2 cellular contexts compared by ENCODE assay signal in the genomic region with DNA sequence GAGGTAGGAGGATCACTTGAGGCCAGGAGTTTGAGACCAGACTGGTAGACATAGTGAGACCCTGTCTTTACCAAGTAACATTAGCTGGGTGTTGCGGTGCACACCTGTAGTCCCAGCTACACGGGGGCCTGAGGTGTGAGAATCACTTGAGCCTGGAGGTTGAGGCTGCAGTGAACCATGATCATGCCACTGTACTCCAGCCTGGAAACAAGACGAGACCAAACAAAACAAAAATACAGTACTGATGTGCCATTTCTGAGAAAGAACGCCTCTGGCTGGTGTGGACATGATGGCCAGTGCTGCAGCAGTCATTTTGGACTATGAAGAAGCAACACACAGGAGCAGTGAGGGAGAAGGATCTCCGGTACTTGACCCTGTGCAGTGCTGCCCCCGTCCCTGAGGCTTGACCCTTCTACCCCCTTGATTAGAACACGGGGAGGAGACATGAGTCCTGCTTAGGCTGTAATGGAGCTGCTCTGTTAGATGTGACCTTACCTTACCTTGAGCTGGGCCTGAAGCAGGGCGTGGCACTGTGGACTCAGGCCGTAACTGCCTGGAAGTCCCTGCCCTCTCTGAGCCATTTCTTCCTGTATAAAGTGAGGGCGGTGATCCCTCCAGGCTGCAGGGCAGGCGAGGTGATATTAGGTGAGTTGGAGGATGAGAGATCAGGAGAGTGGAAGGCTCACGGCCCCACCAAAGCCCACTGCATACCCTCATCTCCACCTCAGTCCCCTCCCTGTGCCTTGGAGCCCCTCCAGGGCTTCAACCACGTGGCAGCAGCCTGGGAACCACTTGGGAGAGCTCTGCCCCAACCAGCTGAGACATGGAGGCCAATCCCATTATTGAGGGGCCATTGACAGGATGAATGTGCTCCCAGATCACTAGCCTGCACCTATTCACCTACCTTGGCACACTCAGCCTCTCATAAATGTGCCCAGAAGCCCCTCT.
A peak's percentile ranks its signal among the peaks of the same experiment; 100 is the strongest.
TF ChIP-seq lines count a peak whose summit lies in the region.

No MANE protein-coding gene starts in this region.

TF ChIP-seq in HCT116, 20 proteins besides CTCF, POLR2A, EP300 and RAD21:
- TF ChIP-seq SRF (IDR thresholded peaks at IDR 0.05; ENCODE audit: low read depth): no peak
- TF ChIP-seq CBX3 (IDR thresholded peaks at IDR 0.05; ENCODE audit: low read depth): peak; percentile 17; the same call in 1 of the 2 replicates
- TF ChIP-seq SIN3A (IDR thresholded peaks at IDR 0.05; ENCODE audit: low read depth): 0 out of 2 replicates have a peak, but pooled peaks have one; percentile 44
- TF ChIP-seq POLR2AphosphoS5 (IDR thresholded peaks at IDR 0.05; ENCODE audit: low read depth, low read length): peak; percentile 75
- TF ChIP-seq SP1 (IDR thresholded peaks at IDR 0.05; ENCODE audit: low read depth): no peak
- TF ChIP-seq EZH2phosphoT487 (IDR thresholded peaks at IDR 0.05; ENCODE audit: borderline replicate concordance): no peak
- TF ChIP-seq REST (IDR thresholded peaks at IDR 0.05; ENCODE audit: low read depth): no peak
- no peak for TF ChIP-seq ZNF274 (IDR thresholded peaks at IDR 0.05; ENCODE audit: low read depth, low read length)
- TF ChIP-seq, protein P1, sequence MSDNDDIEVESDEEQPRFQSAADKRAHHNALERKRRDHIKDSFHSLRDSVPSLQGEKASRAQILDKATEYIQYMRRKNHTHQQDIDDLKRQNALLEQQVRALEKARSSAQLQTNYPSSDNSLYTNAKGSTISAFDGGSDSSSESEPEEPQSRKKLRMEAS (IDR thresholded peaks at IDR 0.05): peak; percentile 51; the same call in 1 of the 2 replicates
- TF ChIP-seq YY1 (IDR thresholded peaks at IDR 0.05; ENCODE audit: extremely low read depth, insufficient replicate concordance, low read depth, low read length): no peak
- no peak for TF ChIP-seq EGR1 (IDR thresholded peaks at IDR 0.05; ENCODE audit: low read depth)
- TF ChIP-seq ELF1 (IDR thresholded peaks at IDR 0.05; ENCODE audit: borderline replicate concordance, low read depth): no peak; the same call in 1 of the 2 replicates
- TF ChIP-seq CEBPB (IDR thresholded peaks at IDR 0.05; ENCODE audit: low read depth): no peak
- TF ChIP-seq TCF7L2 (IDR thresholded peaks at IDR 0.05; ENCODE audit: borderline replicate concordance, extremely low read depth, insufficient read depth, insufficient read length): no peak
- TF ChIP-seq, protein P2, sequence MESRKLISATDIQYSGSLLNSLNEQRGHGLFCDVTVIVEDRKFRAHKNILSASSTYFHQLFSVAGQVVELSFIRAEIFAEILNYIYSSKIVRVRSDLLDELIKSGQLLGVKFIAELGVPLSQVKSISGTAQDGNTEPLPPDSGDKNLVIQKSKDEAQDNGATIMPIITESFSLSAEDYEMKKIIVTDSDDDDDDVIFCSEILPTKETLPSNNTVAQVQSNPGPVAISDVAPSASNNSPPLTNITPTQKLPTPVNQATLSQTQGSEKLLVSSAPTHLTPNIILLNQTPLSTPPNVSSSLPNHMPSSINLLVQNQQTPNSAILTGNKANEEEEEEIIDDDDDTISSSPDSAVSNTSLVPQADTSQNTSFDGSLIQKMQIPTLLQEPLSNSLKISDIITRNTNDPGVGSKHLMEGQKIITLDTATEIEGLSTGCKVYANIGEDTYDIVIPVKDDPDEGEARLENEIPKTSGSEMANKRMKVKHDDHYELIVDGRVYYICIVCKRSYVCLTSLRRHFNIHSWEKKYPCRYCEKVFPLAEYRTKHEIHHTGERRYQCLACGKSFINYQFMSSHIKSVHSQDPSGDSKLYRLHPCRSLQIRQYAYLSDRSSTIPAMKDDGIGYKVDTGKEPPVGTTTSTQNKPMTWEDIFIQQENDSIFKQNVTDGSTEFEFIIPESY (IDR thresholded peaks at IDR 0.05; ENCODE audit: extremely low read depth, insufficient replicate concordance, low read length): no peak
- no peak for TF ChIP-seq ZFX (IDR thresholded peaks at IDR 0.05)
- TF ChIP-seq FOSL1 (IDR thresholded peaks at IDR 0.05; ENCODE audit: low read depth): no peak

TF ChIP-seq in HepG2, 621 proteins besides CTCF, POLR2A, EP300 and RAD21 (continues in another document):
- TF ChIP-seq NR3C1 (CRISPR knock-in tag; IDR thresholded peaks at IDR 0.05) (no peak), ZNF136 (CRISPR knock-in tag; IDR thresholded peaks at IDR 0.05; ENCODE audit: low read depth) (no peak), SAP130 (CRISPR knock-in tag; IDR thresholded peaks at IDR 0.05; ENCODE audit: low read depth) (0 out of 2 replicates have a peak, but pooled peaks have one; percentile 10), ZC3H4 (CRISPR knock-in tag; IDR thresholded peaks at IDR 0.05; ENCODE audit: borderline replicate concordance) (peak; percentile 76), EED (CRISPR knock-in tag; IDR thresholded peaks at IDR 0.05) (peak; percentile 48; the same call in 1 of the 2 replicates), RXRA (CRISPR knock-in tag; IDR thresholded peaks at IDR 0.05) (peak; percentile 68), ELF3 (CRISPR knock-in tag; IDR thresholded peaks at IDR 0.05) (0 out of 2 replicates have a peak, but pooled peaks have one; percentile 4), ZFP37 (CRISPR knock-in tag; IDR thresholded peaks at IDR 0.05; ENCODE audit: borderline replicate concordance) (no peak), DNMT3B (CRISPR knock-in tag; conservative IDR thresholded peaks at IDR 0.05) (no peak), ZNF326 (CRISPR knock-in tag; IDR thresholded peaks at IDR 0.05; ENCODE audit: borderline replicate concordance) (peak; percentile 84; the same call in 1 of the 2 replicates), THAP11 (CRISPR knock-in tag; IDR thresholded peaks at IDR 0.05) (peak; percentile 18; the same call in 1 of the 2 replicates), THRA (CRISPR knock-in tag; IDR thresholded peaks at IDR 0.05; ENCODE audit: borderline replicate concordance) (peak; percentile 68; the same call in 1 of the 2 replicates), AGO1 (IDR thresholded peaks at IDR 0.05; ENCODE audit: low read depth, low read length, poor library complexity, severe bottlenecking) (peak; percentile 80), RFXAP (CRISPR knock-in tag; IDR thresholded peaks at IDR 0.05; ENCODE audit: borderline replicate concordance) (no peak), MIER2 (CRISPR knock-in tag; IDR thresholded peaks at IDR 0.05) (0 out of 2 replicates have a peak, but pooled peaks have one; percentile 47), PAF1 (CRISPR knock-in tag; IDR thresholded peaks at IDR 0.05) (peak; percentile 84; the same call in 1 of the 2 replicates), ZNF83 (CRISPR knock-in tag; IDR thresholded peaks at IDR 0.05; ENCODE audit: borderline replicate concordance) (0 out of 2 replicates have a peak, but pooled peaks have one; percentile 32), ZNF33A (CRISPR knock-in tag; IDR thresholded peaks at IDR 0.05; ENCODE audit: borderline replicate concordance) (no peak), MAZ (IDR thresholded peaks at IDR 0.05; ENCODE audit: borderline replicate concordance, low read depth, low read length) (no peak), MAZ (CRISPR knock-in tag; IDR thresholded peaks at IDR 0.05; ENCODE audit: low read depth) (0 out of 2 replicates have a peak, but pooled peaks have one; percentile 55), SALL1 (CRISPR knock-in tag; IDR thresholded peaks at IDR 0.05) (0 out of 2 replicates have a peak, but pooled peaks have one; percentile 13), SOX6 (IDR thresholded peaks at IDR 0.05) (no peak), SOX6 (CRISPR knock-in tag; IDR thresholded peaks at IDR 0.05) (peak; percentile 24; the same call in 1 of the 2 replicates), SNRNP70 (IDR thresholded peaks at IDR 0.05; ENCODE audit: low read depth, low read length) (no peak), KDM2A (CRISPR knock-in tag; IDR thresholded peaks at IDR 0.05; ENCODE audit: borderline replicate concordance, low read depth) (peak; percentile 70), ZNF350 (CRISPR knock-in tag; IDR thresholded peaks at IDR 0.05; ENCODE audit: borderline replicate concordance, low read depth) (0 out of 2 replicates have a peak, but pooled peaks have one; percentile 51), AGO2 (optimal IDR thresholded peaks at IDR 0.05; ENCODE audit: low read depth, low read length) (peak; percentile 89), MBD4 (IDR thresholded peaks at IDR 0.05; ENCODE audit: borderline replicate concordance, low read length) (0 out of 2 replicates have a peak, but pooled peaks have one; percentile 41), KMT2A (CRISPR knock-in tag; IDR thresholded peaks at IDR 0.05) (no peak), HMG20B (CRISPR knock-in tag; conservative IDR thresholded peaks at IDR 0.05) (no peak), ZNF121 (CRISPR knock-in tag; IDR thresholded peaks at IDR 0.05) (peak; percentile 28; the same call in 1 of the 2 replicates)
- TF ChIP-seq, protein P3, sequence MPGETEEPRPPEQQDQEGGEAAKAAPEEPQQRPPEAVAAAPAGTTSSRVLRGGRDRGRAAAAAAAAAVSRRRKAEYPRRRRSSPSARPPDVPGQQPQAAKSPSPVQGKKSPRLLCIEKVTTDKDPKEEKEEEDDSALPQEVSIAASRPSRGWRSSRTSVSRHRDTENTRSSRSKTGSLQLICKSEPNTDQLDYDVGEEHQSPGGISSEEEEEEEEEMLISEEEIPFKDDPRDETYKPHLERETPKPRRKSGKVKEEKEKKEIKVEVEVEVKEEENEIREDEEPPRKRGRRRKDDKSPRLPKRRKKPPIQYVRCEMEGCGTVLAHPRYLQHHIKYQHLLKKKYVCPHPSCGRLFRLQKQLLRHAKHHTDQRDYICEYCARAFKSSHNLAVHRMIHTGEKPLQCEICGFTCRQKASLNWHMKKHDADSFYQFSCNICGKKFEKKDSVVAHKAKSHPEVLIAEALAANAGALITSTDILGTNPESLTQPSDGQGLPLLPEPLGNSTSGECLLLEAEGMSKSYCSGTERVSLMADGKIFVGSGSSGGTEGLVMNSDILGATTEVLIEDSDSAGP (CRISPR knock-in tag; IDR thresholded peaks at IDR 0.05; ENCODE audit: borderline replicate concordance): peak; percentile 40; the same call in 1 of the 2 replicates
- TF ChIP-seq, protein P4, sequence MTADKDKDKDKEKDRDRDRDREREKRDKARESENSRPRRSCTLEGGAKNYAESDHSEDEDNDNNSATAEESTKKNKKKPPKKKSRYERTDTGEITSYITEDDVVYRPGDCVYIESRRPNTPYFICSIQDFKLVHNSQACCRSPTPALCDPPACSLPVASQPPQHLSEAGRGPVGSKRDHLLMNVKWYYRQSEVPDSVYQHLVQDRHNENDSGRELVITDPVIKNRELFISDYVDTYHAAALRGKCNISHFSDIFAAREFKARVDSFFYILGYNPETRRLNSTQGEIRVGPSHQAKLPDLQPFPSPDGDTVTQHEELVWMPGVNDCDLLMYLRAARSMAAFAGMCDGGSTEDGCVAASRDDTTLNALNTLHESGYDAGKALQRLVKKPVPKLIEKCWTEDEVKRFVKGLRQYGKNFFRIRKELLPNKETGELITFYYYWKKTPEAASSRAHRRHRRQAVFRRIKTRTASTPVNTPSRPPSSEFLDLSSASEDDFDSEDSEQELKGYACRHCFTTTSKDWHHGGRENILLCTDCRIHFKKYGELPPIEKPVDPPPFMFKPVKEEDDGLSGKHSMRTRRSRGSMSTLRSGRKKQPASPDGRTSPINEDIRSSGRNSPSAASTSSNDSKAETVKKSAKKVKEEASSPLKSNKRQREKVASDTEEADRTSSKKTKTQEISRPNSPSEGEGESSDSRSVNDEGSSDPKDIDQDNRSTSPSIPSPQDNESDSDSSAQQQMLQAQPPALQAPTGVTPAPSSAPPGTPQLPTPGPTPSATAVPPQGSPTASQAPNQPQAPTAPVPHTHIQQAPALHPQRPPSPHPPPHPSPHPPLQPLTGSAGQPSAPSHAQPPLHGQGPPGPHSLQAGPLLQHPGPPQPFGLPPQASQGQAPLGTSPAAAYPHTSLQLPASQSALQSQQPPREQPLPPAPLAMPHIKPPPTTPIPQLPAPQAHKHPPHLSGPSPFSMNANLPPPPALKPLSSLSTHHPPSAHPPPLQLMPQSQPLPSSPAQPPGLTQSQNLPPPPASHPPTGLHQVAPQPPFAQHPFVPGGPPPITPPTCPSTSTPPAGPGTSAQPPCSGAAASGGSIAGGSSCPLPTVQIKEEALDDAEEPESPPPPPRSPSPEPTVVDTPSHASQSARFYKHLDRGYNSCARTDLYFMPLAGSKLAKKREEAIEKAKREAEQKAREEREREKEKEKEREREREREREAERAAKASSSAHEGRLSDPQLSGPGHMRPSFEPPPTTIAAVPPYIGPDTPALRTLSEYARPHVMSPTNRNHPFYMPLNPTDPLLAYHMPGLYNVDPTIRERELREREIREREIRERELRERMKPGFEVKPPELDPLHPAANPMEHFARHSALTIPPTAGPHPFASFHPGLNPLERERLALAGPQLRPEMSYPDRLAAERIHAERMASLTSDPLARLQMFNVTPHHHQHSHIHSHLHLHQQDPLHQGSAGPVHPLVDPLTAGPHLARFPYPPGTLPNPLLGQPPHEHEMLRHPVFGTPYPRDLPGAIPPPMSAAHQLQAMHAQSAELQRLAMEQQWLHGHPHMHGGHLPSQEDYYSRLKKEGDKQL (CRISPR knock-in tag; IDR thresholded peaks at IDR 0.05; ENCODE audit: low read depth): no peak
- TF ChIP-seq, protein P1 (IDR thresholded peaks at IDR 0.05): peak; percentile 21; the same call in 1 of the 2 replicates
- TF ChIP-seq, protein P5, sequence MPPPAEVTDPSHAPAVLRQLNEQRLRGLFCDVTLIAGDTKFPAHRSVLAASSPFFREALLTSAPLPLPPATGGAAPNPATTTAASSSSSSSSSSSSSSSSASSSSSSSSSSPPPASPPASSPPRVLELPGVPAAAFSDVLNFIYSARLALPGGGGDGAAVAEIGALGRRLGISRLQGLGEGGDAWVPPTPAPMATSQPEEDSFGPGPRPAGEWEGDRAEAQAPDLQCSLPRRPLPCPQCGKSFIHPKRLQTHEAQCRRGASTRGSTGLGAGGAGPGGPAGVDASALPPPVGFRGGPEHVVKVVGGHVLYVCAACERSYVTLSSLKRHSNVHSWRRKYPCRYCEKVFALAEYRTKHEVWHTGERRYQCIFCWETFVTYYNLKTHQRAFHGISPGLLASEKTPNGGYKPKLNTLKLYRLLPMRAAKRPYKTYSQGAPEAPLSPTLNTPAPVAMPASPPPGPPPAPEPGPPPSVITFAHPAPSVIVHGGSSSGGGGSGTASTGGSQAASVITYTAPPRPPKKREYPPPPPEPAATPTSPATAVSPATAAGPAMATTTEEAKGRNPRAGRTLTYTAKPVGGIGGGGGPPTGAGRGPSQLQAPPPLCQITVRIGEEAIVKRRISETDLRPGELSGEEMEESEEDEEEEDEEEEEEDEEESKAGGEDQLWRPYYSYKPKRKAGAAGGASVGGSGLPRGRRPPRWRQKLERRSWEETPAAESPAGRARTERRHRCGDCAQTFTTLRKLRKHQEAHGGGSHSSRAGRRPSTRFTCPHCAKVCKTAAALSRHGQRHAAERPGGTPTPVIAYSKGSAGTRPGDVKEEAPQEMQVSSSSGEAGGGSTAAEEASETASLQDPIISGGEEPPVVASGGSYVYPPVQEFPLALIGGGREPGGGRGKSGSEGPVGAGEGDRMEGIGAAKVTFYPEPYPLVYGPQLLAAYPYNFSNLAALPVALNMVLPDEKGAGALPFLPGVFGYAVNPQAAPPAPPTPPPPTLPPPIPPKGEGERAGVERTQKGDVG (CRISPR knock-in tag; IDR thresholded peaks at IDR 0.05; ENCODE audit: borderline replicate concordance): 0 out of 2 replicates have a peak, but pooled peaks have one; percentile 18
